8 cellular contexts compared by ENCODE assay signal in the genomic region with DNA sequence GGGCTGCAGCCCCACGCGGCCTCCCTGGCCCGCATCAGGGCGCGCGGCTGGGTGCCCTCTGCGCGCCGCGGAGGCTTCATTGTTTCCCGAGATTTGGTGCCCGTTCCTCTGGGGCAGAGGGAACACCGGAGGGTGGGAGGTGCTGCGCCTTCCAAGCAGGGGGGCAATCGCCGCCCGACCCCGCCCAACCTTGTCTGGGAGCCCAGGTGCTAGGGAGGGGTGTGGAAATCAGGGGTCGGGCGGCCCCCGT. TPM values are rescaled to one million over a fixed set of nuclear protein-coding genes. Genes with fewer than 3 reads are reported as not detected.
A peak's percentile ranks its signal among the peaks of the same experiment; 100 is the strongest.
DNase-seq lines count a peak whose midpoint lies in the region; ATAC-seq and TF ChIP-seq lines count a peak whose summit lies in the region.

No MANE protein-coding gene starts in this region.

- no peak for TF ChIP-seq RAD21 in liver (IDR thresholded peaks at IDR 0.05)

- CTCF ChIA-PET in activated CD4-positive, alpha-beta memory T cell treated with anti-CD3 and anti-CD28 coated beads, Interleukin-2, amount 10 ng/mL, durations not matched to agents 7 days and 5 days (lab: Charles Lee), result no interaction called here
- CTCF ChIA-PET in activated CD4-positive, alpha-beta memory T cell treated with anti-CD3 and anti-CD28 coated beads for 36 hours (lab: Charles Lee), result interaction anchor here (0.7 to 1.6 kb wide), 5 partner anchors 10 to 1303 kb away, joined by 3 to 4 read pairs (median 3); no protein-coding TSS in a partner anchor
- CTCF ChIA-PET in MCF 10A (lab: Yijun Ruan, JAX), result interaction anchor here (0.6 to 6.7 kb wide), 6 partner anchors 143 to 1303 kb away, joined by 3 to 46 read pairs (median 4); no protein-coding TSS in a partner anchor

- ATAC-seq in upper lobe of right lung (peak; percentile 31), HG03457 (IDR thresholded peaks at IDR 0.05; ENCODE audit: unreplicated experiment) (no peak), HG02981 (IDR thresholded peaks at IDR 0.05; ENCODE audit: unreplicated experiment) (no peak)

- H3K36me3 Mint-ChIP-seq in activated CD4-positive, alpha-beta memory T cell treated with anti-CD3 and anti-CD28 coated beads, Interleukin-2, amount 10 ng/mL, durations not matched to agents 7 days and 5 days (ENCODE audit: low read depth), result no peaks in the 10 kb centered on the region
- H3K36me3 Mint-ChIP-seq in activated CD4-positive, alpha-beta memory T cell treated with anti-CD3 and anti-CD28 coated beads for 36 hours, result no peaks in the 10 kb centered on the region
- H3K36me3 Mint-ChIP-seq in MCF 10A (ENCODE audit: insufficient read depth, unreplicated experiment), result no peaks in the 10 kb centered on the region

- POLR2A ChIA-PET in activated CD4-positive, alpha-beta memory T cell treated with anti-CD3 and anti-CD28 coated beads, Interleukin-2, amount 10 ng/mL, durations not matched to agents 7 days and 5 days (lab: Charles Lee), result no interaction called here
- POLR2A ChIA-PET in activated CD4-positive, alpha-beta memory T cell treated with anti-CD3 and anti-CD28 coated beads for 36 hours (lab: Charles Lee), result no interaction called here
- POLR2A ChIA-PET in MCF 10A (lab: Yijun Ruan, JAX), result interaction anchor here (1.8 kb wide), 1 partner anchor 62 kb away, joined by 4 read pairs; no protein-coding TSS in a partner anchor

- no peak for DNase-seq in activated CD4-positive, alpha-beta memory T cell treated with anti-CD3 and anti-CD28 coated beads, Interleukin-2, amount 10 ng/mL, durations not matched to agents 7 days and 5 days
- DNase-seq in activated CD4-positive, alpha-beta memory T cell treated with anti-CD3 and anti-CD28 coated beads for 36 hours, result no peak
- DNase-seq in MCF 10A (ENCODE audit: unreplicated experiment) (no peak), upper lobe of right lung (no peak), middle frontal gyrus (ENCODE audit: extremely low spot score, low spot score) (no peak)

- peak overlapping the region; percentile 35 for H3K4me3 Mint-ChIP-seq in activated CD4-positive, alpha-beta memory T cell treated with anti-CD3 and anti-CD28 coated beads, Interleukin-2, amount 10 ng/mL, durations not matched to agents 7 days and 5 days
- no peak overlapping the region for H3K4me3 Mint-ChIP-seq in activated CD4-positive, alpha-beta memory T cell treated with anti-CD3 and anti-CD28 coated beads for 36 hours
- peak overlapping the region; percentile 94 for H3K4me3 Mint-ChIP-seq in MCF 10A (ENCODE audit: unreplicated experiment)

- peaks cover 65% of the 10 kb centered on the region for H3K27me3 Mint-ChIP-seq in activated CD4-positive, alpha-beta memory T cell treated with anti-CD3 and anti-CD28 coated beads, Interleukin-2, amount 10 ng/mL, durations not matched to agents 7 days and 5 days
- H3K27me3 Mint-ChIP-seq in activated CD4-positive, alpha-beta memory T cell treated with anti-CD3 and anti-CD28 coated beads for 36 hours, result peaks cover 57% of the 10 kb centered on the region
- H3K27me3 Mint-ChIP-seq in MCF 10A (ENCODE audit: insufficient read depth, unreplicated experiment), result no peaks in the 10 kb centered on the region

- H3K27ac Mint-ChIP-seq in activated CD4-positive, alpha-beta memory T cell treated with anti-CD3 and anti-CD28 coated beads, Interleukin-2, amount 10 ng/mL, durations not matched to agents 7 days and 5 days, result no peak overlapping the region
- no peak overlapping the region for H3K27ac Mint-ChIP-seq in activated CD4-positive, alpha-beta memory T cell treated with anti-CD3 and anti-CD28 coated beads for 36 hours
- H3K27ac Mint-ChIP-seq in MCF 10A (ENCODE audit: low read depth, unreplicated experiment), result no peak overlapping the region

- intact Hi-C loops in activated CD4-positive, alpha-beta memory T cell treated with anti-CD3 and anti-CD28 coated beads for 36 hours (cut with micrococcal nuclease), result loop anchor here (5.0 to 10.0 kb wide), 4 partner anchors 42 to 789 kb away; no protein-coding TSS in a partner anchor
- intact Hi-C loops in MCF 10A (cut with micrococcal nuclease) (loop anchor here (2.0 to 10.0 kb wide), 7 partner anchors 77 to 919 kb away; no protein-coding TSS in a partner anchor), upper lobe of right lung (cut with DNase I) (loop anchor here (10.0 kb wide), 1 partner anchor 1299 kb away; no protein-coding TSS in a partner anchor)

- H3K27ac ChIP-seq in liver (ENCODE audit: low read depth in 1 of 2, low read length in 2 of 2) (peak overlapping the region; percentile 92 to 98), upper lobe of right lung (peak overlapping the region; percentile 95)

- H3K27me3 ChIP-seq in liver (ENCODE audit: control insufficient read depth in 4 of 4, insufficient read depth in 4 of 4, low read length in 3 of 4) (no peaks in the 10 kb centered on the region), upper lobe of right lung (no peaks in the 10 kb centered on the region)

- H3K4me1 Mint-ChIP-seq in activated CD4-positive, alpha-beta memory T cell treated with anti-CD3 and anti-CD28 coated beads, Interleukin-2, amount 10 ng/mL, durations not matched to agents 7 days and 5 days, result peaks cover 35% of the 10 kb centered on the region
- peaks cover 24% of the 10 kb centered on the region for H3K4me1 Mint-ChIP-seq in activated CD4-positive, alpha-beta memory T cell treated with anti-CD3 and anti-CD28 coated beads for 36 hours (ENCODE audit: low read depth)
- peaks cover 30% of the 10 kb centered on the region for H3K4me1 Mint-ChIP-seq in MCF 10A (ENCODE audit: insufficient read depth, unreplicated experiment)

- H3K4me1 ChIP-seq in liver (ENCODE audit: control insufficient read depth in 4 of 4, insufficient read depth in 4 of 4, low read length in 3 of 4) (peaks cover 2 to 50% (median 25%) of the 10 kb centered on the region in 4 donors), upper lobe of right lung (peaks cover 6% of the 10 kb centered on the region)

- no peaks in the 10 kb centered on the region for H3K9me3 Mint-ChIP-seq in activated CD4-positive, alpha-beta memory T cell treated with anti-CD3 and anti-CD28 coated beads, Interleukin-2, amount 10 ng/mL, durations not matched to agents 7 days and 5 days
- H3K9me3 Mint-ChIP-seq in activated CD4-positive, alpha-beta memory T cell treated with anti-CD3 and anti-CD28 coated beads for 36 hours, result no peaks in the 10 kb centered on the region
- H3K9me3 Mint-ChIP-seq in MCF 10A (ENCODE audit: unreplicated experiment), result no peaks in the 10 kb centered on the region

- TF ChIP-seq CTCF in MCF 10A (IDR thresholded peaks at IDR 0.05; ENCODE audit: unreplicated experiment), result no peak
- no peak for TF ChIP-seq CTCF in liver (IDR thresholded peaks at IDR 0.05; ENCODE audit: low read depth, low read length, missing input control)
- TF ChIP-seq CTCF in upper lobe of right lung (IDR thresholded peaks at IDR 0.05), result no peak

- peak overlapping the region in 1 of 2 donors; percentile 67 for H3K9ac ChIP-seq in liver (ENCODE audit: low read depth in 1 of 2, low read length in 2 of 2)

- no peaks in the 10 kb centered on the region for H3K36me3 ChIP-seq in liver (ENCODE audit: control insufficient read depth in 4 of 4, insufficient read depth in 3 of 4, low read depth in 1 of 4, low read length in 3 of 4)
- no peaks in the 10 kb centered on the region for H3K36me3 ChIP-seq in upper lobe of right lung

- H3K4me3 ChIP-seq in liver (ENCODE audit: low read depth in 1 of 3, low read length in 3 of 3) (peak overlapping the region; percentile 52 to 92 (median 80)), upper lobe of right lung (peak overlapping the region; percentile 85)

- WGBS in liver, result under 1% methylated on average over 21 of the region's 21 CpGs

- no TSS peak for BruUV-seq in MCF 10A (replicated peaks; lab: Mats Ljungman, UMichigan)

- H3K9me3 ChIP-seq in liver (ENCODE audit: control insufficient read depth in 4 of 4, low read length in 3 of 4) (no peaks in the 10 kb centered on the region), upper lobe of right lung (no peaks in the 10 kb centered on the region)

TF ChIP-seq in liver, 16 proteins besides CTCF, POLR2A, EP300 and RAD21:
- no peak for TF ChIP-seq TAF1 (conservative IDR thresholded peaks at IDR 0.05)
- no peak for TF ChIP-seq YY1 (IDR thresholded peaks at IDR 0.05)
- TF ChIP-seq RXRA (IDR thresholded peaks at IDR 0.05), result no peak
- no peak for TF ChIP-seq FOXA2 (IDR thresholded peaks at IDR 0.05)
- no peak for TF ChIP-seq HNF4A (conservative IDR thresholded peaks at IDR 0.05)
- TF ChIP-seq, protein P1, sequence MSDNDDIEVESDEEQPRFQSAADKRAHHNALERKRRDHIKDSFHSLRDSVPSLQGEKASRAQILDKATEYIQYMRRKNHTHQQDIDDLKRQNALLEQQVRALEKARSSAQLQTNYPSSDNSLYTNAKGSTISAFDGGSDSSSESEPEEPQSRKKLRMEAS (IDR thresholded peaks at IDR 0.05), result no peak
- no peak for TF ChIP-seq HNF4G (IDR thresholded peaks at IDR 0.05)
- no peak for TF ChIP-seq FOXA1 (IDR thresholded peaks at IDR 0.05)
TF ChIP-seq in liver: peak in this region for 0.

RNA-seq across cellular contexts. Expression of gene NRP1, which starts 1.0 kb away (rescaled TPM):
- 1 to 10 TPM; 2.0 to 2.6 TPM for total RNA-seq in activated CD4-positive, alpha-beta memory T cell treated with anti-CD3 and anti-CD28 coated beads, Interleukin-2, amount 10 ng/mL, durations not matched to agents 7 days and 5 days
- 1 to 10 TPM; 1.5 to 1.6 TPM for total RNA-seq in activated CD4-positive, alpha-beta memory T cell treated with anti-CD3 and anti-CD28 coated beads for 36 hours
- total RNA-seq in MCF 10A (2022) (66.6 and 117 TPM in 2 replicates), liver (10 to 100 TPM; 55.0 to 55.6 TPM), upper lobe of right lung (139 TPM)
- 10 to 100 TPM; 14.6 to 20.6 TPM for polyA plus RNA-seq in liver

Comparison
In these comparisons a context has a peak if more than half of its experiments do, and no peak if none do; other contexts are left out.
1. RNA of gene NRP1, which starts 1.0 kb away (total RNA-seq): 139 TPM in upper lobe of right lung (single experiment), 66.6 to 117 TPM in MCF 10A and 55.0 to 55.6 TPM in liver; 2.0 to 2.6 TPM in activated CD4-positive, alpha-beta memory T cell treated with anti-CD3 and anti-CD28 coated beads, Interleukin-2, amount 10 ng/mL, durations not matched to agents 7 days and 5 days and 1.5 to 1.6 TPM in activated CD4-positive, alpha-beta memory T cell treated with anti-CD3 and anti-CD28 coated beads for 36 hours; every median in the first group is over 10 times any median in the second.